ENCODE assay signal across 8 cellular contexts in the genomic region with DNA sequence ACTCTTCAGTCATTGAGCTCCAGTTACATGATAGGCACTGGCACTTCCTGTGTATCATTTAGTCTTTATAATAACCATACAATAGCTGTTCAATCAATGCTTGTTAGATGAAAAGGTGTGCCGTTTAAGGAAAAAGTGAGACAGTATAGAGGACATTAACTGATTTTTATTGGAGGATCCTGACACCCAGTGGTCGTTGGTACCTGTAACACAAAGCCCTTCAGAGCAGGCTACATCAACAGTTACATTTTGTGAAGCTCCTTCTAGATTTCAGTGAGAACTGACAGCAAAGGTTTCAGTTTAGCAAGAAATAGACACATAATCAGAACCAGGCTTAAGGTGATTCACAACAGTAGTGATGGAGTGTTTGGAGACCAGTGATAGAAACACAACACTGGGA. TPM values are rescaled to one million over a fixed set of nuclear protein-coding genes. Genes with fewer than 3 reads are reported as not detected.
DNase-seq lines count a peak whose midpoint lies in the region; ATAC-seq, FAIRE-seq and TF ChIP-seq lines count a peak whose summit lies in the region.

No MANE protein-coding gene starts in this region.

- ATAC-seq in GM21619 (IDR thresholded peaks at IDR 0.05; ENCODE audit: unreplicated experiment), result peak; percentile 54

- FAIRE-seq in GM12891 (lab: Jason Lieb, UNC), result no peak

- no peaks in the 10 kb centered on the region for H3K4me1 ChIP-seq in BE2C

- TF ChIP-seq POLR2A in GM12891 (IDR thresholded peaks at IDR 0.05; ENCODE audit: low read depth, low read length), result no peak

- no peak overlapping the region for H3K4me3 ChIP-seq in fibroblast of villous mesenchyme (ENCODE audit: low read depth, low read length)
- no peak overlapping the region for H3K4me3 ChIP-seq in BE2C (ENCODE audit: low read depth, low read length)

- DNase-seq in DMS53 (lab: John Stamatoyannopoulos, UW) (peak; percentile 57), RKO (ENCODE audit: low spot score) (peak; percentile 35), fibroblast of villous mesenchyme (ENCODE audit: low read depth) (peak; percentile 20), kidney glomerular epithelial cell (lab: John Stamatoyannopoulos, UW) (no peak), GM12891 (ENCODE audit: insufficient read length, low spot score) (no peak), BE2C (no peak)
- DNase-seq in activated CD4-positive, alpha-beta T cell treated with anti-CD3 and anti-CD28 coated beads, Interleukin-2, amount 50 U/mL, for 4 hours, result no peak

- H3K36me3 ChIP-seq in BE2C, result no peaks in the 10 kb centered on the region; the same call in 1 of the 2 replicates

- peak; percentile 25 for TF ChIP-seq CTCF in fibroblast of villous mesenchyme (IDR thresholded peaks at IDR 0.05; ENCODE audit: insufficient read depth, low read depth, low read length)
- no peak for TF ChIP-seq CTCF in BE2C (IDR thresholded peaks at IDR 0.05; ENCODE audit: low read depth, low read length)

- H3K27me3 ChIP-seq in BE2C, result no peaks in the 10 kb centered on the region

- no peaks in the 10 kb centered on the region for H3K9me3 ChIP-seq in BE2C

TF ChIP-seq in GM12891, 5 proteins besides CTCF, POLR2A, EP300 and RAD21:
- TF ChIP-seq POU2F2 (IDR thresholded peaks at IDR 0.05; ENCODE audit: low read depth, low read length), result no peak
- no peak for TF ChIP-seq POLR2AphosphoS5 (IDR thresholded peaks at IDR 0.05; ENCODE audit: low read depth, low read length)
- TF ChIP-seq PAX5 (IDR thresholded peaks at IDR 0.05; ENCODE audit: insufficient read depth, low read length, severe bottlenecking), result no peak
- no peak for TF ChIP-seq TAF1 (IDR thresholded peaks at IDR 0.05; ENCODE audit: low read depth, low read length)
- no peak for TF ChIP-seq SPI1 (IDR thresholded peaks at IDR 0.05; ENCODE audit: low read depth, low read length)

RNA-seq across cellular contexts. Expression of a gene that starts 44.2 kb away (rescaled TPM):
- 19.3 and 26.8 TPM in 2 replicates for total RNA-seq in fibroblast of villous mesenchyme
- 0.26 TPM for polyA plus RNA-seq in GM12891 (2012; ENCODE audit: low read depth, missing spikeins)
- polyA plus RNA-seq in BE2C (2012; ENCODE audit: insufficient read depth, insufficient read length, low read depth), result 2.3 TPM

Comparison
In these comparisons a context has a peak if more than half of its experiments do, and no peak if none do; other contexts are left out.
1. DNase-seq: peak in DMS53 (single experiment), RKO (single experiment) and fibroblast of villous mesenchyme (single experiment); none in activated CD4-positive, alpha-beta T cell treated with anti-CD3 and anti-CD28 coated beads, Interleukin-2, amount 50 U/mL, for 4 hours (0 of 2), kidney glomerular epithelial cell (single experiment), GM12891 (single experiment) and BE2C (single experiment).